ENCODE assay signal across 12 cellular contexts in the genomic region with DNA sequence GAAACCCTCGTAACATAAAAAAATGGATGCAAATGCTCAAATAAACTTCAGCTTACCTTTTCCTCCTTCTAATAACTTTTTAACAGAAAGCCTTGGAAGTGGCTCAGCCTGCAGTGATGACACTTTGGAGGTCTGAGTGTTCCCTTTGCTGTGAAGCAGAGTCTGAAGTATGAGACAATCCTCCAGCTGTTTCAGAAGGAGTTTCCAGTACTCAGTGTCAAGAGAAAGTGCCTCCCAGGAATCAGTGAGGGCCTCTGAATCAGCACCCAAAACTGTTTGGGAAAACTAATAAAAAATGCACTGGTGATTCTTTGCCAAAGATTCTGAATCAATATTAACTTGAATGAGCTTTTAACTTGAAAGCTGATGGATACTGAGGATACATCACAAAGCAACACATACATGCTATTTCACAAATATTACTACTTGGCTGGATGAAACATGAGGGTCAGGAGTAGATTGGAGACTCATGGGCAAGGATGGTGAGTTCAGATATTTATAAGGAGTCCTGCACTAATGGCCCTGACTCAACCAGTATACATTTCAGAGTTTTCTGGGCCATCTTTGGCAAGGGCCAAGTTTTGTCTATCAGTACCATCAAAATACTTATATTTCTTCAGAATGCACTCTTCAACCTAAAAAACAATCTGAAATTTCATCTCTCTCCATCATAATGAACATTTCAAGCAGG.
A peak's percentile ranks its signal among the peaks of the same experiment; 100 is the strongest.
DNase-seq lines count a peak whose midpoint lies in the region; ATAC-seq and TF ChIP-seq lines count a peak whose summit lies in the region.
"Had no signal": no experiment of that assay in that cellular context is flagged by ENCODE, and none has a peak within 500 bp of the region (broad histone marks: within the 10 kb centered on the region; RNA-seq: fewer than 3 reads in every experiment).

No MANE protein-coding gene starts in this region.

- no peaks in the 10 kb centered on the region for H3K9me3 ChIP-seq in right cardiac atrium (ENCODE audit: control insufficient read depth, low read length)
- no peaks in the 10 kb centered on the region for H3K9me3 ChIP-seq in upper lobe of right lung

- no peaks in the 10 kb centered on the region for H3K9me3 Mint-ChIP-seq in naive thymus-derived CD8-positive, alpha-beta T cell

- H3K27me3 ChIP-seq in right cardiac atrium (ENCODE audit: control insufficient read depth, insufficient read depth) (no peaks in the 10 kb centered on the region), upper lobe of right lung (no peaks in the 10 kb centered on the region)
- H3K27me3 ChIP-seq: BLaER1 treated with 17β-estradiol and CSF1 and Interleukin-3, amounts not matched to agents 10 nM and 100 nM had no signal

- no peak for TF ChIP-seq CTCF in fibroblast of mammary gland (conservative IDR thresholded peaks at IDR 0.05; ENCODE audit: control insufficient read depth, insufficient read depth, low read depth, low read length)
- no peak for TF ChIP-seq CTCF in upper lobe of right lung (IDR thresholded peaks at IDR 0.05)

- peaks cover 65% of the 10 kb centered on the region for H3K36me3 ChIP-seq in upper lobe of right lung

- H3K4me3 Mint-ChIP-seq in naive thymus-derived CD8-positive, alpha-beta T cell: no peak overlapping the region
- H3K4me3 Mint-ChIP-seq: CD4-positive, CD25-positive, alpha-beta regulatory T cell had no signal

- intact Hi-C loops in right cardiac atrium (cut with DNase I): no loop called here
- intact Hi-C loops in upper lobe of right lung (cut with DNase I): no loop called here

- H3K4me1 Mint-ChIP-seq in naive thymus-derived CD8-positive, alpha-beta T cell: peaks cover 0 to 6% (median 0%) of the 10 kb centered on the region in 4 donors

- no peak for ATAC-seq in naive thymus-derived CD8-positive, alpha-beta T cell
- ATAC-seq in right cardiac atrium (no peak), upper lobe of right lung (no peak)
- ATAC-seq: HCT116 had no signal

- H3K27ac Mint-ChIP-seq in naive thymus-derived CD8-positive, alpha-beta T cell: no peak overlapping the region
- H3K27ac Mint-ChIP-seq: CD4-positive, CD25-positive, alpha-beta regulatory T cell had no signal

- peaks cover 37 to 91% (median 51%) of the 10 kb centered on the region in 3 donors for H3K36me3 Mint-ChIP-seq in naive thymus-derived CD8-positive, alpha-beta T cell

- H3K27me3 Mint-ChIP-seq in naive thymus-derived CD8-positive, alpha-beta T cell: no peaks in the 10 kb centered on the region
- H3K27me3 Mint-ChIP-seq: CD4-positive, CD25-positive, alpha-beta regulatory T cell had no signal

- no peaks in the 10 kb centered on the region for H3K4me1 ChIP-seq in right cardiac atrium (ENCODE audit: control insufficient read depth, insufficient read depth, low read length)
- H3K4me1 ChIP-seq in upper lobe of right lung: no peaks in the 10 kb centered on the region
- H3K4me1 ChIP-seq: BLaER1 treated with 17β-estradiol and CSF1 and Interleukin-3, amounts not matched to agents 10 nM and 100 nM had no signal

- no peak overlapping the region for H3K4me3 ChIP-seq in fibroblast of mammary gland (ENCODE audit: control insufficient read depth, low read depth, low read length)
- H3K4me3 ChIP-seq in right cardiac atrium (ENCODE audit: low read length): no peak overlapping the region
- H3K4me3 ChIP-seq in upper lobe of right lung: no peak overlapping the region
- H3K4me3 ChIP-seq: BLaER1 treated with 17β-estradiol and CSF1 and Interleukin-3, amounts not matched to agents 10 nM and 100 nM had no signal

- DNase-seq in EL: peak; percentile 45
- peak; percentile 34 for DNase-seq in LHCN-M2 (ENCODE audit: low read depth)
- DNase-seq in fibroblast of mammary gland (ENCODE audit: low read depth): peak; percentile 10
- DNase-seq in stromal cell of bone marrow (ENCODE audit: low read depth): peak; percentile 18
- no peak for DNase-seq in naive thymus-derived CD8-positive, alpha-beta T cell
- DNase-seq in activated gamma-delta T cell treated with Interleukin-2 at 50 U/mL for 16 hours: no peak
- no peak for DNase-seq in right cardiac atrium
- DNase-seq in upper lobe of right lung: no peak
- DNase-seq: CD4-positive, CD25-positive, alpha-beta regulatory T cell; DMS 273 treated with DMSO at 0.1 percent for 48 hours had no signal

- 94% methylated on average over 1 of the region's 1 CpG for WGBS in right cardiac atrium

- H3K27ac ChIP-seq in right cardiac atrium (ENCODE audit: low read length) (no peak overlapping the region), upper lobe of right lung (no peak overlapping the region)
- H3K27ac ChIP-seq: BLaER1 treated with 17β-estradiol and CSF1 and Interleukin-3, amounts not matched to agents 10 nM and 100 nM had no signal

- POLR2A ChIA-PET in naive thymus-derived CD8-positive, alpha-beta T cell (lab: Charles Lee): no interaction called here

Comparison
In these comparisons a context has a peak if more than half of its experiments do, and no peak if none do; other contexts are left out.
1. DNase-seq: peak in EL (single experiment), LHCN-M2 (single experiment), fibroblast of mammary gland (single experiment) and stromal cell of bone marrow (single experiment); none in naive thymus-derived CD8-positive, alpha-beta T cell (0 of 10), activated gamma-delta T cell treated with Interleukin-2 at 50 U/mL for 16 hours (single experiment), right cardiac atrium (0 of 3) and upper lobe of right lung (single experiment).